In genomic region chr2:183339311-183339710, GRCh38 we compare ENCODE assay signal across 26 cellular contexts.
"Had no signal": no experiment of that assay in that cellular context is flagged by ENCODE, and none has a peak within 500 bp of the region (broad histone marks: within the 10 kb centered on the region; RNA-seq: fewer than 3 reads in every experiment).

No MANE protein-coding gene starts in this region.

- H3K27ac ChIP-seq: colonic mucosa, coronary artery, dorsolateral prefrontal cortex, epithelial cell of prostate, esophagus muscularis mucosa, esophagus squamous epithelium, foreskin keratinocyte, gastrocnemius medialis, gastroesophageal sphincter, heart left ventricle, heart right ventricle had no signal

- H3K4me3 ChIP-seq: colonic mucosa, coronary artery, dorsolateral prefrontal cortex, esophagus muscularis mucosa, esophagus squamous epithelium, gastrocnemius medialis, gastroesophageal sphincter, heart left ventricle, heart right ventricle had no signal

- FAIRE-seq: endometrium, endothelial cell of umbilical vein had no signal

- H3K4me1 ChIP-seq: colonic mucosa, esophagus muscularis mucosa, esophagus squamous epithelium, foreskin keratinocyte, gastrocnemius medialis, gastroesophageal sphincter, heart left ventricle, heart right ventricle had no signal

- H3K27me3 ChIP-seq: colonic mucosa, dorsolateral prefrontal cortex, esophagus muscularis mucosa, esophagus squamous epithelium, foreskin keratinocyte, gastrocnemius medialis, gastroesophageal sphincter, heart left ventricle, heart right ventricle had no signal

- DNase-seq: colonic mucosa; cortex of kidney; dermis blood vessel endothelial cell; dorsolateral prefrontal cortex; effector CD4-positive, alpha-beta T cell; effector CD8-positive, alpha-beta T cell; effector memory CD4-positive, alpha-beta T cell; effector memory CD8-positive, alpha-beta T cell; endodermal cell; erythroblast; esophagus squamous epithelium; foreskin fibroblast; foreskin keratinocyte; foreskin melanocyte; gastrocnemius medialis; glutamatergic neuron; head of caudate nucleus; heart left ventricle; heart right ventricle had no signal

- H3K36me3 ChIP-seq: colonic mucosa, esophagus muscularis mucosa, esophagus squamous epithelium, gastrocnemius medialis, gastroesophageal sphincter, heart left ventricle, heart right ventricle had no signal

- ATAC-seq: effector memory CD8-positive, alpha-beta T cell; esophagus mucosa; foreskin keratinocyte; gastrocnemius medialis; gastroesophageal sphincter; heart left ventricle; heart right ventricle had no signal

- H3K9me3 ChIP-seq: colonic mucosa, esophagus squamous epithelium, gastrocnemius medialis had no signal
